ENCODE assay signal across 8 cellular contexts in the genomic region with DNA sequence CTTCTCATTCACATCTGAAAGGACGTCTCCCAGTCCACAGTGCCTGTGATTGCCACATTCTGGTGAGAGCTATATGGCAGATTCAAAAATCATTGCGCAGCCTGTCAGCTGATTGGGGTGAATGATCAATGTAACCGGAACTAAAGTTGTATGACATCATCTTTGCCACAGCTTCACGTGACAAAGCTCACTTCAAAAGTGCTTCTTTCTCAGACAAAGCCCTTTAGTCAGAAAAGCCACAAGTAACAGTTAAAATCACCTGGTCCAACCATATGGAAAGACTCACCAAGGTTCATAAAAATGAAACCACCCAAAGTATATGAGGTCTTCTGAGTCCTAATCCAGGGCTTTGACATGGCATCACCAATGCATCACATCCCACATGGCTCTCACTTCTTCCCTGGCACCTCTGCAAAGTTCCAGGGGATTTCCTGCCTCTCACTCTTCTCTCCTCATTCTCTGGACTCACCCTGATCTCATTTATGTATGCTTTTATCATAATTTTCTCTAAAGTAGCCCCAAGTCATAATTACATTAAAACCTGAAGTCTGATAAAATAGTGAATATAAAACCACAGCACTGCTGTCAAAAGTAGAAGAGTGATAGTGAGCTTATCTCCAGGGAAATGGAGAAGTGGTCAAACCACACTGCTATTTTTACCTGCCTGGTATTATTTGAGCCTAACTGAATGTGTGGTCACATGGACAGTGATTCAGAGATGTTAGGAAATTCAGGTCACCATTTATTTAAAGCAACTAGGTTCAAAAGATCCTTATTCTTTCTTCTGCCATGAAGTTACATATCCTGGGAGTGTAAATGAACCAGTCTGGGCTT.
DNase-seq lines count a peak whose midpoint lies in the region; ATAC-seq, FAIRE-seq and TF ChIP-seq lines count a peak whose summit lies in the region.

No MANE protein-coding gene starts in this region.

- no peaks in the 10 kb centered on the region for H3K9me3 ChIP-seq in HEK293 (ENCODE audit: control insufficient read depth, insufficient read depth, low read depth, low read length)
- no peaks in the 10 kb centered on the region for H3K9me3 ChIP-seq in mucosa of descending colon
- H3K9me3 ChIP-seq in kidney (ENCODE audit: control insufficient read depth in 1 of 2, low read length in 2 of 2), result no peaks in the 10 kb centered on the region

- FAIRE-seq in kidney (lab: Jason Lieb, UNC), result no peak

- DNase-seq in GDM1 (lab: John Stamatoyannopoulos, UW) (peak; percentile 42), NAMALWA (ENCODE audit: low spot score) (peak; percentile 74), mucosa of descending colon (peak in 1 of 3 donors; percentile 34), amniotic stem cell (lab: John Stamatoyannopoulos, UW) (no peak), kidney (no peak), germinal center (ENCODE audit: low spot score) (no peak)
- DNase-seq in activated CD8-positive, alpha-beta memory T cell treated with anti-CD3 and anti-CD28 coated beads, Interleukin-2, amount 50 U/mL, for 48 hours, result peak; percentile 70

- no peak overlapping the region for H3K9ac ChIP-seq in kidney (ENCODE audit: low read length in 2 of 2)

- no peak for TF ChIP-seq CTCF in HEK293 (tag by site-specific recombination; IDR thresholded peaks at IDR 0.05)
- TF ChIP-seq CTCF in mucosa of descending colon (IDR thresholded peaks at IDR 0.05), result no peak
- TF ChIP-seq CTCF in kidney (IDR thresholded peaks at IDR 0.05; ENCODE audit: borderline replicate concordance, extremely low read depth, insufficient read depth), result no peak

- intact Hi-C loops in mucosa of descending colon (cut with DNase I, micrococcal nuclease), result no loop called here
- intact Hi-C loops in kidney (cut with DNase I), result no loop called here

- no peak overlapping the region for H3K27ac ChIP-seq in HEK293 (ENCODE audit: extremely low read depth, low read depth, low read length)
- no peak overlapping the region for H3K27ac ChIP-seq in kidney (ENCODE audit: low read depth in 2 of 2, low read length in 2 of 2)

- H3K4me3 ChIP-seq in HEK293 (ENCODE audit: low read depth, low read length) (no peak overlapping the region), mucosa of descending colon (no peak overlapping the region), kidney (ENCODE audit: low read length in 2 of 2) (no peak overlapping the region)

- no peaks in the 10 kb centered on the region for H3K36me3 ChIP-seq in HEK293 (ENCODE audit: control insufficient read depth in 2 of 2, insufficient read depth in 1 of 2, low read length in 2 of 2)
- H3K36me3 ChIP-seq in mucosa of descending colon (ENCODE audit: low read depth), result no peaks in the 10 kb centered on the region
- no peaks in the 10 kb centered on the region for H3K36me3 ChIP-seq in kidney (ENCODE audit: control insufficient read depth in 1 of 2, insufficient read depth in 2 of 2, low read length in 2 of 2)

- POLR2A ChIA-PET in HEK293 (lab: Yijun Ruan, JAX), result no interaction called here

- peak; percentile 53 for ATAC-seq in mucosa of descending colon

- CTCF ChIA-PET in HEK293 (lab: Yijun Ruan, JAX), result no interaction called here

- H3K4me1 ChIP-seq in HEK293 (ENCODE audit: control insufficient read depth, insufficient read depth, low read length) (no peaks in the 10 kb centered on the region), mucosa of descending colon (ENCODE audit: low read depth) (no peaks in the 10 kb centered on the region), kidney (ENCODE audit: control insufficient read depth in 1 of 2, insufficient read depth in 1 of 2, low read depth in 1 of 2, low read length in 2 of 2) (no peaks in the 10 kb centered on the region)

TF ChIP-seq in HEK293, 187 proteins besides CTCF, POLR2A, EP300 and RAD21:
- TF ChIP-seq, protein P1, sequence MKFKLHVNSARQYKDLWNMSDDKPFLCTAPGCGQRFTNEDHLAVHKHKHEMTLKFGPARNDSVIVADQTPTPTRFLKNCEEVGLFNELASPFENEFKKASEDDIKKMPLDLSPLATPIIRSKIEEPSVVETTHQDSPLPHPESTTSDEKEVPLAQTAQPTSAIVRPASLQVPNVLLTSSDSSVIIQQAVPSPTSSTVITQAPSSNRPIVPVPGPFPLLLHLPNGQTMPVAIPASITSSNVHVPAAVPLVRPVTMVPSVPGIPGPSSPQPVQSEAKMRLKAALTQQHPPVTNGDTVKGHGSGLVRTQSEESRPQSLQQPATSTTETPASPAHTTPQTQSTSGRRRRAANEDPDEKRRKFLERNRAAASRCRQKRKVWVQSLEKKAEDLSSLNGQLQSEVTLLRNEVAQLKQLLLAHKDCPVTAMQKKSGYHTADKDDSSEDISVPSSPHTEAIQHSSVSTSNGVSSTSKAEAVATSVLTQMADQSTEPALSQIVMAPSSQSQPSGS (tag by site-specific recombination; IDR thresholded peaks at IDR 0.05; ENCODE audit: low read depth), result 0 out of 2 replicates have a peak, but pooled peaks have one; percentile 42
- no peak for TF ChIP-seq ZNF529 (tag by site-specific recombination; IDR thresholded peaks at IDR 0.05; ENCODE audit: insufficient replicate concordance)

Comparison
In these comparisons a context has a peak if more than half of its experiments do, and no peak if none do; other contexts are left out.
1. DNase-seq: peak in GDM1 (single experiment), NAMALWA (single experiment) and activated CD8-positive, alpha-beta memory T cell treated with anti-CD3 and anti-CD28 coated beads, Interleukin-2, amount 50 U/mL, for 48 hours (single experiment); none in amniotic stem cell (single experiment), kidney (single experiment) and germinal center (single experiment).